1 cellular context compared by ENCODE assay signal in genomic region chr6:33613146-33613793, GRCh38.
TF ChIP-seq lines count a peak whose summit lies in the region.

No MANE protein-coding gene starts in this region.

TF ChIP-seq in HepG2, 621 proteins besides CTCF, POLR2A, EP300 and RAD21 (continued from another document):
- TF ChIP-seq ZNF609 (CRISPR knock-in tag; IDR thresholded peaks at IDR 0.05; ENCODE audit: borderline replicate concordance) (0 out of 2 replicates have a peak, but pooled peaks have one; percentile 57), ZNF275 (CRISPR knock-in tag; IDR thresholded peaks at IDR 0.05; ENCODE audit: borderline replicate concordance) (peak; percentile 48; the same call in 1 of the 2 replicates), ZNF670 (CRISPR knock-in tag; IDR thresholded peaks at IDR 0.05; ENCODE audit: borderline replicate concordance) (no peak), ZNF362 (CRISPR knock-in tag; IDR thresholded peaks at IDR 0.05; ENCODE audit: borderline replicate concordance) (peak; percentile 68), TRIM22 (IDR thresholded peaks at IDR 0.05) (no peak), KLF11 (CRISPR knock-in tag; IDR thresholded peaks at IDR 0.05) (0 out of 2 replicates have a peak, but pooled peaks have one; percentile 26), MTERF4 (CRISPR knock-in tag; IDR thresholded peaks at IDR 0.05) (0 out of 2 replicates have a peak, but pooled peaks have one; percentile 54), TEAD3 (CRISPR knock-in tag; optimal IDR thresholded peaks at IDR 0.05; ENCODE audit: borderline replicate concordance) (peak; percentile 92), GPBP1L1 (CRISPR knock-in tag; IDR thresholded peaks at IDR 0.05) (no peak), ZBTB34 (CRISPR knock-in tag; IDR thresholded peaks at IDR 0.05) (peak; percentile 88), E2F1 (CRISPR knock-in tag; IDR thresholded peaks at IDR 0.05) (no peak), KLF6 (CRISPR knock-in tag; IDR thresholded peaks at IDR 0.05) (0 out of 2 replicates have a peak, but pooled peaks have one; percentile 49), MYNN (CRISPR knock-in tag; IDR thresholded peaks at IDR 0.05; ENCODE audit: low read depth) (no peak), ZNF800 (CRISPR knock-in tag; IDR thresholded peaks at IDR 0.05) (0 out of 2 replicates have a peak, but pooled peaks have one; percentile 33), MAX (IDR thresholded peaks at IDR 0.05) (peak; percentile 96), AHR (CRISPR knock-in tag; IDR thresholded peaks at IDR 0.05) (peak; percentile 62; the same call in 1 of the 2 replicates), ZNF749 (CRISPR knock-in tag; IDR thresholded peaks at IDR 0.05; ENCODE audit: borderline replicate concordance) (peak; percentile 58; the same call in 1 of the 2 replicates), THAP11 (CRISPR knock-in tag; IDR thresholded peaks at IDR 0.05) (peak; percentile 55; the same call in 1 of the 2 replicates), GLMP (CRISPR knock-in tag; IDR thresholded peaks at IDR 0.05; ENCODE audit: borderline replicate concordance) (no peak), NCOA2 (CRISPR knock-in tag; IDR thresholded peaks at IDR 0.05) (peak; percentile 84), NKX3-1 (CRISPR knock-in tag; IDR thresholded peaks at IDR 0.05) (no peak), ZZZ3 (CRISPR knock-in tag; IDR thresholded peaks at IDR 0.05; ENCODE audit: borderline replicate concordance) (0 out of 2 replicates have a peak, but pooled peaks have one; percentile 28)
